In genomic region chr16:83624436-83625120, GRCh38 we compare ENCODE assay signal across 1 cellular context.
A peak's percentile ranks its signal among the peaks of the same experiment; 100 is the strongest.
TF ChIP-seq lines count a peak whose summit lies in the region.

No MANE protein-coding gene starts in this region.

TF ChIP-seq in H1, 55 proteins besides CTCF, POLR2A, EP300 and RAD21 (continued from another document):
- TF ChIP-seq E2F6 (IDR thresholded peaks at IDR 0.05) = 0 out of 2 replicates have a peak, but pooled peaks have one; percentile 12
- TF ChIP-seq RFX5 (IDR thresholded peaks at IDR 0.05; ENCODE audit: borderline replicate concordance, low read depth, low read length) = no peak
- TF ChIP-seq MAX (IDR thresholded peaks at IDR 0.05) = 0 out of 2 replicates have a peak, but pooled peaks have one; percentile 31
TF ChIP-seq in H1: peak in this region for 2.
